Comparison of ENCODE assay signal across 17 cellular contexts in genomic region chr10:59838390-59838789, GRCh38.
DNase-seq lines count a peak whose midpoint lies in the region; ATAC-seq and TF ChIP-seq lines count a peak whose summit lies in the region.
"Had no signal": no experiment of that assay in that cellular context is flagged by ENCODE, and none has a peak within 500 bp of the region (broad histone marks: within the 10 kb centered on the region; RNA-seq: fewer than 3 reads in every experiment).

No MANE protein-coding gene starts in this region.

- intact Hi-C loops in Right ventricle myocardium inferior (cut with DNase I) = no loop called here
- intact Hi-C loops in activated B cell treated with CpG ODN at 0.5 μM for 24 hours (cut with micrococcal nuclease) = loop anchor here (10.0 kb wide), 1 partner anchor 366 kb away; no protein-coding TSS in a partner anchor
- intact Hi-C loops in mucosa of descending colon (cut with DNase I, micrococcal nuclease) = loop anchor here in 1 of 2 donors (10.0 kb wide), 1 partner anchor 196 kb away; no protein-coding TSS in a partner anchor

- POLR2A ChIA-PET in activated B cell treated with CpG ODN at 0.5 μM for 24 hours (lab: Charles Lee) = no interaction called here

- H3K4me1 ChIP-seq in right atrium auricular region (peaks cover 0 to 4% of the 10 kb centered on the region in 2 donors), mucosa of descending colon (ENCODE audit: low read depth) (peaks cover 5% of the 10 kb centered on the region)

- H3K36me3 ChIP-seq in right atrium auricular region = peaks cover 5% of the 10 kb centered on the region
- no peaks in the 10 kb centered on the region for H3K36me3 ChIP-seq in mucosa of descending colon (ENCODE audit: low read depth)

- no peaks in the 10 kb centered on the region for H3K27me3 ChIP-seq in right atrium auricular region

- H3K27me3 Mint-ChIP-seq in activated B cell treated with CpG ODN at 0.5 μM for 24 hours (no peaks in the 10 kb centered on the region), type B pancreatic cell (no peaks in the 10 kb centered on the region)
- H3K27me3 Mint-ChIP-seq: CD8-positive, alpha-beta memory T cell had no signal

- ATAC-seq in Right ventricle myocardium inferior (peak; percentile 6), activated B cell treated with CpG ODN at 0.5 μM for 24 hours (ENCODE audit: low read depth) (no peak), mucosa of descending colon (peak; percentile 32)

- no peak overlapping the region for H3K27ac ChIP-seq in right atrium auricular region
- H3K27ac ChIP-seq: RWPE1 had no signal

- no peaks in the 10 kb centered on the region for H3K9me3 Mint-ChIP-seq in activated B cell treated with CpG ODN at 0.5 μM for 24 hours
- H3K9me3 Mint-ChIP-seq in type B pancreatic cell = no peaks in the 10 kb centered on the region
- H3K9me3 Mint-ChIP-seq: CD8-positive, alpha-beta memory T cell had no signal

- H3K36me3 Mint-ChIP-seq in activated B cell treated with CpG ODN at 0.5 μM for 24 hours (ENCODE audit: low read depth) (peaks cover 27% of the 10 kb centered on the region), type B pancreatic cell (peaks cover 31% of the 10 kb centered on the region)

- TF ChIP-seq CTCF in right atrium auricular region (IDR thresholded peaks at IDR 0.05) (no peak), activated B cell treated with CpG ODN at 0.5 μM for 24 hours (IDR thresholded peaks at IDR 0.05) (no peak), mucosa of descending colon (IDR thresholded peaks at IDR 0.05) (no peak), type B pancreatic cell (conservative IDR thresholded peaks at IDR 0.05) (no peak)

- no peak for DNase-seq in Right ventricle myocardium inferior (ENCODE audit: missing footprints)
- no peak for DNase-seq in right atrium auricular region (ENCODE audit: low spot score)
- no peak for DNase-seq in activated B cell treated with CpG ODN at 0.5 μM for 24 hours
- no peak for DNase-seq in mucosa of descending colon
- no peak for DNase-seq in type B pancreatic cell (ENCODE audit: extremely low spot score, unreplicated experiment)
- no peak for DNase-seq in activated CD4-positive, alpha-beta T cell treated with anti-CD3 and anti-CD28 coated beads, Interleukin-2, amount 50 U/mL, for 4 hours
- DNase-seq in retina = no peak
- no peak for DNase-seq in kidney tubule cell (ENCODE audit: low spot score)
- DNase-seq: 8988T; CD8-positive, alpha-beta memory T cell; DMS79 treated with DMSO at 0.1 percent for 48 hours; Kasumi-1; NCI-H1105 treated with DMSO at 0.1 percent for 48 hours; NCI-H1694 treated with DMSO at 0.1 percent for 48 hours; NCI-H345; OCI-M1 had no signal

- H3K4me3 ChIP-seq in right atrium auricular region (no peak overlapping the region), mucosa of descending colon (no peak overlapping the region)

- H3K4me3 Mint-ChIP-seq in activated B cell treated with CpG ODN at 0.5 μM for 24 hours (no peak overlapping the region), type B pancreatic cell (no peak overlapping the region)
- H3K4me3 Mint-ChIP-seq: CD8-positive, alpha-beta memory T cell had no signal

- CTCF ChIA-PET in activated B cell treated with CpG ODN at 0.5 μM for 24 hours (lab: Charles Lee) = interaction anchor here (1.2 kb wide), 1 partner anchor 27 kb away, joined by 5 read pairs; no protein-coding TSS in a partner anchor

- H3K9me3 ChIP-seq in right atrium auricular region = no peaks in the 10 kb centered on the region
- no peaks in the 10 kb centered on the region for H3K9me3 ChIP-seq in mucosa of descending colon

- H3K4me1 Mint-ChIP-seq in activated B cell treated with CpG ODN at 0.5 μM for 24 hours (peaks cover 64% of the 10 kb centered on the region), type B pancreatic cell (ENCODE audit: unreplicated experiment) (peaks cover 20% of the 10 kb centered on the region)

- H3K27ac Mint-ChIP-seq in activated B cell treated with CpG ODN at 0.5 μM for 24 hours = peak overlapping the region; percentile 32
- peak overlapping the region; percentile 29 for H3K27ac Mint-ChIP-seq in type B pancreatic cell
